ENCODE assay signal across 11 cellular contexts in the genomic region with DNA sequence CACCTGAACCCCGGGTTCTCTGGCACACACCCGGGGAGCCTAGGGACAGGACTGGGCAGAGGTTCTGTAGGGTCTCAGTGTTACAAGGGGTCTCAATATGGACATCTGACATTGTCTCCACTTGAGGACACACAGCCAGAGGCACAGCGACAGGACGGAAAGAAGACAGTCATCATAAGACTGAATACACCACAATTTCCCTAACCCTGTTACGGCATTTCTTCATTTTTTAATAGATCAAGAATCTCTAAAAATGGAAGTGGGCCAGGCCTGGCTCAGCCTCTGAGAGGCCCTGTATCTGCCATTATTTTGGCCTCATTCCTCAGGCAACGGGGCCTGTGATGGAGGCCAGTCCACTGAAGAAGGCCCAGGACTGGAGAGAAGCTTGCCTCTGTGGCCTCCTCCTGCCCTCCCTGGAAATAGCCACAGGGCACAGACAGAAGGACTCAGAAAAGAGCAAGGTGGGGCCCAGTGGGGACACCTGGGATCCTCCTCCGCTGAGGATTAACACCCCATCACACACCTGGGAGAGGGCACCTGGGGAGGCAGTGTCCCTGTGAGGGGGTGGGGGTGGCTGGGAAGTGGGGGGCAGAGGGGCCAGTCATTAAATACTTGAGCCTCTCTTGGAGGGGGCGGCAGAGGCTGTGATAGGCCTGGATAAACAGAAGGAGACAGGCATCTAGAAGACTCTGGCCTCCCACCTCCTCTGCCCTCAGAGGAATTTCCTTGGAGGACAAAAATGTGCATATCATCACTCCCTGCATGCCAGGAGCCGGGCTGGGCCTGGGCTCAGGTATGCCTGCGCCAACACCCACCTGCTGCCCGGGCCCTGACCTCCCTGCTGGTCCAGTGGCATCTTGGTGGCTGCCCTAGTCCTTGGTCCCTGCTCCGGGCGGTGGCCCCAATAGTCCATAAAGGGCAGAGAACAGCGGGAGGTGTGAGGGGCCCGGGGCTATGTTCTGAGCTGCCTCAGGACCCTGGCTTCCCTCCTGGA. TPM values are rescaled to one million over a fixed set of nuclear protein-coding genes. Genes with fewer than 3 reads are reported as not detected.
DNase-seq lines count a peak whose midpoint lies in the region; ATAC-seq and TF ChIP-seq lines count a peak whose summit lies in the region.
"Had no signal": no experiment of that assay in that cellular context is flagged by ENCODE, and none has a peak within 500 bp of the region (broad histone marks: within the 10 kb centered on the region; RNA-seq: fewer than 3 reads in every experiment).

No MANE protein-coding gene starts in this region.

- peaks cover 23% of the 10 kb centered on the region for H3K36me3 Mint-ChIP-seq in activated CD4-positive, alpha-beta T cell treated with anti-CD3 and anti-CD28 coated beads, Interleukin-2, amount 10 ng/mL, durations not matched to agents 24 days and 14 days (ENCODE audit: low read depth)
- peaks cover 66% of the 10 kb centered on the region for H3K36me3 Mint-ChIP-seq in central memory CD8-positive, alpha-beta T cell (ENCODE audit: insufficient read depth)

- H3K36me3 ChIP-seq in osteoblast (ENCODE audit: insufficient read depth, low read length), result no peaks in the 10 kb centered on the region

- no peak overlapping the region for H3K4me2 ChIP-seq in osteoblast (ENCODE audit: insufficient read depth, low read length)

- ATAC-seq in central memory CD8-positive, alpha-beta T cell (replicated peaks; ENCODE audit: extremely low read depth, poor library complexity, severe bottlenecking), result no peak
- no peak for ATAC-seq in HG03460 (IDR thresholded peaks at IDR 0.05; ENCODE audit: unreplicated experiment)

- no peaks in the 10 kb centered on the region for H4K20me1 ChIP-seq in osteoblast (ENCODE audit: insufficient read depth, low read length)

- H3K4me3 Mint-ChIP-seq in activated CD4-positive, alpha-beta T cell treated with anti-CD3 and anti-CD28 coated beads, Interleukin-2, amount 10 ng/mL, durations not matched to agents 24 days and 14 days, result peak overlapping the region; percentile 44
- peak overlapping the region; percentile 97 for H3K4me3 Mint-ChIP-seq in central memory CD8-positive, alpha-beta T cell

- no peaks in the 10 kb centered on the region for H3K9me3 Mint-ChIP-seq in activated CD4-positive, alpha-beta T cell treated with anti-CD3 and anti-CD28 coated beads, Interleukin-2, amount 10 ng/mL, durations not matched to agents 24 days and 14 days
- no peaks in the 10 kb centered on the region for H3K9me3 Mint-ChIP-seq in central memory CD8-positive, alpha-beta T cell

- no peaks in the 10 kb centered on the region for H3K4me1 ChIP-seq in osteoblast (ENCODE audit: insufficient read depth, low read length)

- no peaks in the 10 kb centered on the region for H3K79me2 ChIP-seq in osteoblast (ENCODE audit: insufficient read depth, low read length)

- no peaks in the 10 kb centered on the region for H3K9me3 ChIP-seq in osteoblast (ENCODE audit: low read depth, low read length)

- H3K27me3 Mint-ChIP-seq in activated CD4-positive, alpha-beta T cell treated with anti-CD3 and anti-CD28 coated beads, Interleukin-2, amount 10 ng/mL, durations not matched to agents 24 days and 14 days, result no peaks in the 10 kb centered on the region
- H3K27me3 Mint-ChIP-seq in central memory CD8-positive, alpha-beta T cell, result no peaks in the 10 kb centered on the region

- no peak for DNase-seq in activated CD4-positive, alpha-beta T cell treated with anti-CD3 and anti-CD28 coated beads, Interleukin-2, amount 10 ng/mL, durations not matched to agents 24 days and 14 days
- DNase-seq in activated CD4-positive, alpha-beta T cell treated with anti-CD3 and anti-CD28 coated beads for 4 hours, result no peak
- peak; percentile 26 for DNase-seq in LoVo (ENCODE audit: low spot score)
- DNase-seq in central memory CD8-positive, alpha-beta T cell (ENCODE audit: low spot score in 2 of 2), result no peak
- DNase-seq in osteoblast (ENCODE audit: insufficient read length, low spot score, missing footprints), result peak; percentile 58
- no peak for DNase-seq in effector CD8-positive, alpha-beta T cell (lab: John Stamatoyannopoulos, UW)
- no peak for DNase-seq in amygdala (lab: John Stamatoyannopoulos, UW)
- DNase-seq: mesenchymal stem cell had no signal

- peaks cover 26% of the 10 kb centered on the region for H3K27me3 ChIP-seq in osteoblast (ENCODE audit: insufficient read depth, low read length)

- intact Hi-C loops in activated CD4-positive, alpha-beta T cell treated with anti-CD3 and anti-CD28 coated beads, Interleukin-2, amount 10 ng/mL, durations not matched to agents 24 days and 14 days (cut with micrococcal nuclease), result loop anchor here (10.0 kb wide), 1 partner anchor 336 kb away; no protein-coding TSS in a partner anchor

- H3K27ac ChIP-seq in osteoblast (ENCODE audit: low read depth, low read length), result no peak overlapping the region
- H3K27ac ChIP-seq: HL-60 had no signal

- no peak overlapping the region for H2AFZ ChIP-seq in osteoblast (ENCODE audit: low read length)

- peaks cover 74% of the 10 kb centered on the region for H3K4me1 Mint-ChIP-seq in activated CD4-positive, alpha-beta T cell treated with anti-CD3 and anti-CD28 coated beads, Interleukin-2, amount 10 ng/mL, durations not matched to agents 24 days and 14 days
- H3K4me1 Mint-ChIP-seq in central memory CD8-positive, alpha-beta T cell, result peaks cover 95% of the 10 kb centered on the region

- no peak overlapping the region for H3K4me3 ChIP-seq in osteoblast (ENCODE audit: insufficient read depth, low read length)
- H3K4me3 ChIP-seq: skin epidermis had no signal

- H3K27ac Mint-ChIP-seq in activated CD4-positive, alpha-beta T cell treated with anti-CD3 and anti-CD28 coated beads, Interleukin-2, amount 10 ng/mL, durations not matched to agents 24 days and 14 days, result peak overlapping the region; percentile 73
- H3K27ac Mint-ChIP-seq in central memory CD8-positive, alpha-beta T cell (ENCODE audit: low read depth), result peak overlapping the region; percentile 90

- no peak for TF ChIP-seq CTCF in osteoblast (IDR thresholded peaks at IDR 0.05; ENCODE audit: extremely low read depth, low read depth, low read length)

RNA-seq across cellular contexts. Expression of a gene that starts 8.0 kb away (rescaled TPM):
- 104 and 106 TPM in 2 replicates for total RNA-seq in activated CD4-positive, alpha-beta T cell treated with anti-CD3 and anti-CD28 coated beads, Interleukin-2, amount 10 ng/mL, durations not matched to agents 24 days and 14 days
- total RNA-seq in osteoblast, result 0.36 and 0.59 TPM in 2 replicates

Comparison
In these comparisons a context has a peak if more than half of its experiments do, and no peak if none do; other contexts are left out.
1. DNase-seq: peak in LoVo (single experiment) and osteoblast (single experiment); none in activated CD4-positive, alpha-beta T cell treated with anti-CD3 and anti-CD28 coated beads, Interleukin-2, amount 10 ng/mL, durations not matched to agents 24 days and 14 days (single experiment), activated CD4-positive, alpha-beta T cell treated with anti-CD3 and anti-CD28 coated beads for 4 hours (0 of 2), central memory CD8-positive, alpha-beta T cell (0 of 2), effector CD8-positive, alpha-beta T cell (single experiment) and amygdala (0 of 56).
2. RNA of a gene that starts 8.0 kb away (total RNA-seq): 104 to 106 TPM in activated CD4-positive, alpha-beta T cell treated with anti-CD3 and anti-CD28 coated beads, Interleukin-2, amount 10 ng/mL, durations not matched to agents 24 days and 14 days; 0.36 to 0.59 TPM in osteoblast; every median in the first group is over 10 times any median in the second.